ENCODE assay signal across 15 cellular contexts in the genomic region with DNA sequence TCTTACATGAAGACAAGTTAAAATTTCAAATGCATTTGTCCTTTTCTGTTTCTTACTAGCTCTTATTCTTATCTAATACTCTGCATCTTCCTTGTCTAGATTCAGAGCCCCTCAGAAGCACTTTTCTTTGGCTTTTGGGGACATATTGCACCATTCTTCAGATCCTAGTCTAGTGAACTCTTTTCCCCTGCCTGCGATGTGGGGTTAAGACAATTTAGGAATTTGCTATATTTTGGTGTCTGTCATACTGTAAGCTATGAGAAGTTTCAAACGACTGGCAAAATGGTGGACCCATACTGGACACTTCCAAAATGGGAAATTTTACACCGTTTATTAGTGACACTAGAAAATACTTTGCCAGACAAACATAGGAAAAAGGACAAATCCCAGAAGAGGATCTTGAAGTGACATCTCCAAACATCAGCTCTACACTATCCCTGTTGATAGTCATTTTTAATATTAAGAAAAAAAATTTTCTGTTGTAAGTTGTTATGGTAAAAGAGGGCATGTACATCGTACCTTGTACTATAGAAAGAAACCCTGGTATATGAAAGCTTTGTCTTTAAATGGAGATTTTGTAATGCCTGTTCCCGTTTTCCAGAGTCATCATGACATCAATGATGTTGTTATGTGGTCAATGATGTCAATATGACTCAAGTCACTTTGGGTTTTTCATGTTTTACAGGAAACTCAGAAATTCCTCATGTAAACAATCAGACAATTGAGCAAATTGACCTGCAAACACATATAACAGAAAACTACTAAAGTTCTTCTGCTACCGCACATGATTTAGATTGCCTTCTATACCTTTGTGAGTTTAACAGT. TPM values are rescaled to one million over a fixed set of nuclear protein-coding genes. Genes with fewer than 3 reads are reported as not detected.
A peak's percentile ranks its signal among the peaks of the same experiment; 100 is the strongest.
DNase-seq lines count a peak whose midpoint lies in the region; ATAC-seq and TF ChIP-seq lines count a peak whose summit lies in the region.
"Had no signal": no experiment of that assay in that cellular context is flagged by ENCODE, and none has a peak within 500 bp of the region (broad histone marks: within the 10 kb centered on the region; RNA-seq: fewer than 3 reads in every experiment).

No MANE protein-coding gene starts in this region.

- CTCF ChIA-PET in WTC11 (lab: Charles Lee) = no interaction called here

- peak overlapping the region; percentile 20 for H3K27ac Mint-ChIP-seq in activated naive CD8-positive, alpha-beta T cell treated with anti-CD3 and anti-CD28 coated beads, Interleukin-2, amount 50 U/mL, for 24 hours
- no peak overlapping the region for H3K27ac Mint-ChIP-seq in activated naive CD8-positive, alpha-beta T cell treated with anti-CD3 and anti-CD28 coated beads for 36 hours
- no peak overlapping the region; the same call in 1 of the 2 replicates for H3K27ac Mint-ChIP-seq in WTC11
- no peak overlapping the region for H3K27ac Mint-ChIP-seq in activated CD4-positive, alpha-beta T cell treated with anti-CD3 and anti-CD28 coated beads, Interleukin-2, amount 10 ng/mL, durations not matched to agents 24 days and 14 days
- H3K27ac Mint-ChIP-seq: activated CD8-positive, alpha-beta T cell treated with anti-CD3 and anti-CD28 coated beads, Interleukin-2, amount 10 ng/mL, durations not matched to agents 7 days and 5 days; natural killer cell had no signal

- H3K36me3 Mint-ChIP-seq in activated naive CD8-positive, alpha-beta T cell treated with anti-CD3 and anti-CD28 coated beads, Interleukin-2, amount 50 U/mL, for 24 hours (ENCODE audit: low read depth) = no peaks in the 10 kb centered on the region
- H3K36me3 Mint-ChIP-seq in activated naive CD8-positive, alpha-beta T cell treated with anti-CD3 and anti-CD28 coated beads for 36 hours = no peaks in the 10 kb centered on the region
- no peaks in the 10 kb centered on the region for H3K36me3 Mint-ChIP-seq in WTC11
- H3K36me3 Mint-ChIP-seq in activated CD4-positive, alpha-beta T cell treated with anti-CD3 and anti-CD28 coated beads, Interleukin-2, amount 10 ng/mL, durations not matched to agents 24 days and 14 days (ENCODE audit: low read depth) = no peaks in the 10 kb centered on the region
- H3K36me3 Mint-ChIP-seq: natural killer cell had no signal

- no peak for ATAC-seq in activated naive CD8-positive, alpha-beta T cell treated with anti-CD3 and anti-CD28 coated beads, Interleukin-2, amount 50 U/mL, for 24 hours
- ATAC-seq in WTC11 = no peak
- no peak for ATAC-seq in Right ventricle myocardium inferior
- ATAC-seq: activated CD8-positive, alpha-beta T cell treated with anti-CD3 and anti-CD28 coated beads, Interleukin-2, amount 10 ng/mL, durations not matched to agents 7 days and 5 days had no signal

- intact Hi-C loops in activated CD4-positive, alpha-beta T cell treated with anti-CD3 and anti-CD28 coated beads, Interleukin-2, amount 10 ng/mL, durations not matched to agents 24 days and 14 days (cut with micrococcal nuclease) = no loop called here
- intact Hi-C loops in Right ventricle myocardium inferior (cut with DNase I) = no loop called here

- H3K4me3 Mint-ChIP-seq in activated naive CD8-positive, alpha-beta T cell treated with anti-CD3 and anti-CD28 coated beads, Interleukin-2, amount 50 U/mL, for 24 hours = no peak overlapping the region
- no peak overlapping the region for H3K4me3 Mint-ChIP-seq in activated naive CD8-positive, alpha-beta T cell treated with anti-CD3 and anti-CD28 coated beads for 36 hours
- H3K4me3 Mint-ChIP-seq in WTC11 = no peak overlapping the region
- no peak overlapping the region for H3K4me3 Mint-ChIP-seq in activated CD4-positive, alpha-beta T cell treated with anti-CD3 and anti-CD28 coated beads, Interleukin-2, amount 10 ng/mL, durations not matched to agents 24 days and 14 days
- H3K4me3 Mint-ChIP-seq: activated CD8-positive, alpha-beta T cell treated with anti-CD3 and anti-CD28 coated beads, Interleukin-2, amount 10 ng/mL, durations not matched to agents 7 days and 5 days; natural killer cell had no signal

- H3K4me1 Mint-ChIP-seq in activated naive CD8-positive, alpha-beta T cell treated with anti-CD3 and anti-CD28 coated beads, Interleukin-2, amount 50 U/mL, for 24 hours = peaks cover 5% of the 10 kb centered on the region
- H3K4me1 Mint-ChIP-seq in activated naive CD8-positive, alpha-beta T cell treated with anti-CD3 and anti-CD28 coated beads for 36 hours = no peaks in the 10 kb centered on the region
- H3K4me1 Mint-ChIP-seq in WTC11 = peaks cover 13% of the 10 kb centered on the region
- H3K4me1 Mint-ChIP-seq in activated CD4-positive, alpha-beta T cell treated with anti-CD3 and anti-CD28 coated beads, Interleukin-2, amount 10 ng/mL, durations not matched to agents 24 days and 14 days = no peaks in the 10 kb centered on the region

- no peak overlapping the region for H3K4me3 ChIP-seq in foreskin fibroblast (ENCODE audit: low read depth in 1 of 2, low read length in 2 of 2)
- H3K4me3 ChIP-seq: ascending aorta, SJCRH30 had no signal

- no peak for TF ChIP-seq CTCF in WTC11 (IDR thresholded peaks at IDR 0.05)
- no peak for TF ChIP-seq CTCF in foreskin fibroblast (IDR thresholded peaks at IDR 0.05; ENCODE audit: low read depth, low read length)

- no peak for DNase-seq in activated naive CD8-positive, alpha-beta T cell treated with anti-CD3 and anti-CD28 coated beads, Interleukin-2, amount 50 U/mL, for 24 hours
- DNase-seq in activated naive CD8-positive, alpha-beta T cell treated with anti-CD3 and anti-CD28 coated beads for 36 hours = no peak
- DNase-seq in WTC11 (ENCODE audit: low spot score) (no peak), foreskin fibroblast (peak; percentile 78 to 85), UCSD-AML1 (lab: John Stamatoyannopoulos, UW; ENCODE audit: unreplicated experiment) (no peak), medulla oblongata (ENCODE audit: extremely low spot score) (no peak), Right ventricle myocardium inferior (ENCODE audit: missing footprints) (no peak)
- no peak for DNase-seq in activated CD4-positive, alpha-beta T cell treated with anti-CD3 and anti-CD28 coated beads, Interleukin-2, amount 10 ng/mL, durations not matched to agents 24 days and 14 days
- DNase-seq: activated CD8-positive, alpha-beta T cell treated with anti-CD3 and anti-CD28 coated beads, Interleukin-2, amount 10 ng/mL, durations not matched to agents 7 days and 5 days; hippocampal formation; natural killer cell; NCI-H1417 treated with DMSO at 0.1 percent for 48 hours; SJCRH30; stimulated activated CD4-positive, alpha-beta T cell treated with anti-CD3 and anti-CD28 coated beads, Interleukin-2, amount 100 ng/mL, for 24 hours had no signal

- POLR2A ChIA-PET in WTC11 (lab: Charles Lee) = no interaction called here

- H3K27me3 Mint-ChIP-seq in activated naive CD8-positive, alpha-beta T cell treated with anti-CD3 and anti-CD28 coated beads, Interleukin-2, amount 50 U/mL, for 24 hours = no peaks in the 10 kb centered on the region
- H3K27me3 Mint-ChIP-seq in activated naive CD8-positive, alpha-beta T cell treated with anti-CD3 and anti-CD28 coated beads for 36 hours = peaks cover 3% of the 10 kb centered on the region
- no peaks in the 10 kb centered on the region for H3K27me3 Mint-ChIP-seq in WTC11 (ENCODE audit: low read depth)
- H3K27me3 Mint-ChIP-seq in activated CD4-positive, alpha-beta T cell treated with anti-CD3 and anti-CD28 coated beads, Interleukin-2, amount 10 ng/mL, durations not matched to agents 24 days and 14 days = no peaks in the 10 kb centered on the region

- no peaks in the 10 kb centered on the region for H3K9me3 Mint-ChIP-seq in activated naive CD8-positive, alpha-beta T cell treated with anti-CD3 and anti-CD28 coated beads, Interleukin-2, amount 50 U/mL, for 24 hours
- no peaks in the 10 kb centered on the region for H3K9me3 Mint-ChIP-seq in activated naive CD8-positive, alpha-beta T cell treated with anti-CD3 and anti-CD28 coated beads for 36 hours
- H3K9me3 Mint-ChIP-seq in WTC11 = no peaks in the 10 kb centered on the region; the same call in 1 of the 2 replicates
- H3K9me3 Mint-ChIP-seq in activated CD4-positive, alpha-beta T cell treated with anti-CD3 and anti-CD28 coated beads, Interleukin-2, amount 10 ng/mL, durations not matched to agents 24 days and 14 days = no peaks in the 10 kb centered on the region
- H3K9me3 Mint-ChIP-seq: natural killer cell had no signal

TF ChIP-seq in WTC11, 78 proteins besides CTCF, POLR2A, EP300 and RAD21:
- 0 out of 2 replicates have a peak, but pooled peaks have one; percentile 27 for TF ChIP-seq GABPB1 (CRISPR knock-in tag; IDR thresholded peaks at IDR 0.05)
- TF ChIP-seq CREB1 (CRISPR knock-in tag; IDR thresholded peaks at IDR 0.05) = no peak
- TF ChIP-seq MYBL2 (CRISPR knock-in tag; IDR thresholded peaks at IDR 0.05) = no peak

RNA-seq across cellular contexts. Expression of a gene that starts 4.4 kb away (rescaled TPM):
- total RNA-seq in activated naive CD8-positive, alpha-beta T cell treated with anti-CD3 and anti-CD28 coated beads for 36 hours = under 1 TPM in 1 of 2 experiments, not detected in 1; 0.20 TPM
- total RNA-seq in WTC11 (2021) (0.18 to 0.85 TPM (median 0.21 TPM) in 3 replicates), Right ventricle myocardium inferior (1.1 TPM)
- not detected in 2 replicates for total RNA-seq in activated CD4-positive, alpha-beta T cell treated with anti-CD3 and anti-CD28 coated beads, Interleukin-2, amount 10 ng/mL, durations not matched to agents 24 days and 14 days
- total RNA-seq: activated CD8-positive, alpha-beta T cell treated with anti-CD3 and anti-CD28 coated beads, Interleukin-2, amount 10 ng/mL, durations not matched to agents 7 days and 5 days had no signal

Comparison
In these comparisons a context has a peak if more than half of its experiments do, and no peak if none do; other contexts are left out.
1. DNase-seq: peak in foreskin fibroblast (2 of 2); none in activated naive CD8-positive, alpha-beta T cell treated with anti-CD3 and anti-CD28 coated beads, Interleukin-2, amount 50 U/mL, for 24 hours (single experiment), activated naive CD8-positive, alpha-beta T cell treated with anti-CD3 and anti-CD28 coated beads for 36 hours (single experiment), WTC11 (single experiment), activated CD4-positive, alpha-beta T cell treated with anti-CD3 and anti-CD28 coated beads, Interleukin-2, amount 10 ng/mL, durations not matched to agents 24 days and 14 days (single experiment), UCSD-AML1 (single experiment), medulla oblongata (single experiment) and Right ventricle myocardium inferior (single experiment).